28 cellular contexts compared by ENCODE assay signal in the genomic region with DNA sequence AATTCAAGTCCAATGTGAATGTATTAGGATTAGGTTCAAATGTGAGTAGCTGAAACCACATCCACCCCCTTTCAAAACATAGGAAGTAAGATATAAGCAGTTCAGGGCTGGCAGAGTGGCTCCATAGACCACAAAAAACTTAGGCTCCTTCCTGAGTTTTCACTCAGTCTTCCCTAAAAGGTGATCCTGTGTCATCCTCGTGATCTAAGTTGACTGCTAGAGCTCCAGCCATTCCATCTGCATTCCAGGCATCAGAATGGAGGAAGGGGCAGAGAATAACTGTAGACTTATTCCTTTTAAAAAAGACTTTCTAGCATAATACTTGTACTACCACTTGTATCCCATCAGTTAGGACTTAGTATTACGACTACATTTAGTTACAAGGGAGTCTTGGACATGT.
"Had no signal": no experiment of that assay in that cellular context is flagged by ENCODE, and none has a peak within 500 bp of the region (broad histone marks: within the 10 kb centered on the region; RNA-seq: fewer than 3 reads in every experiment).

No MANE protein-coding gene starts in this region.

- H3K27ac Mint-ChIP-seq: dendritic cell treated with granulocyte-macrophage colony-stimulating factor and Interleukin-4, amounts not matched to agents 40 ng/mL and 50 ng/mL, for 4 days; naive thymus-derived CD4-positive, alpha-beta T cell; neural progenitor cell; progenitor cell of endocrine pancreas; stimulated activated effector memory CD8-positive, alpha-beta T cell treated with anti-CD3 and anti-CD28 coated beads, Interleukin-12 subunit alpha, Interleukin-12 subunit beta, amount 100 ng/mL, for 72 hours had no signal

- H3K4me3 ChIP-seq: colonic mucosa, esophagus muscularis mucosa, gastroesophageal sphincter, heart left ventricle, hepatocyte, left lung, neural progenitor cell, right lobe of liver, stomach, thyroid gland had no signal

- DNase-seq: colonic mucosa; effector memory CD4-positive, alpha-beta T cell; foreskin keratinocyte; heart left ventricle; left cardiac atrium; left lung; mesenchymal stem cell; midbrain; naive thymus-derived CD4-positive, alpha-beta T cell; right lobe of liver; small intestine; stimulated activated CD4-positive, alpha-beta T cell treated with anti-CD3 and anti-CD28 coated beads, Interleukin-12 subunit alpha, Interleukin-12 subunit beta, amount 100 ng/mL, for 4 hours; stimulated activated CD4-positive, alpha-beta T cell treated with anti-CD3 and anti-CD28 coated beads, Interleukin-1b, Interleukin-23, amount 100 ng/mL, for 48 hours; stimulated activated CD4-positive, alpha-beta T cell treated with anti-CD3 and anti-CD28 coated beads, Interleukin-4, amount 100 ng/mL, for 1 hour; stimulated activated naive CD4-positive, alpha-beta T cell treated with Interleukin-2 at 50 U/mL for 16 hours; stomach; thyroid gland; trophoblast cell had no signal

- H3K9me3 Mint-ChIP-seq: dendritic cell treated with granulocyte-macrophage colony-stimulating factor and Interleukin-4, amounts not matched to agents 40 ng/mL and 50 ng/mL, for 4 days; nephron had no signal

- H2AFZ ChIP-seq: hepatocyte, neural progenitor cell, parathyroid adenoma had no signal

- H3K27me3 Mint-ChIP-seq: dendritic cell treated with granulocyte-macrophage colony-stimulating factor and Interleukin-4, amounts not matched to agents 40 ng/mL and 50 ng/mL, for 4 days; naive thymus-derived CD4-positive, alpha-beta T cell; progenitor cell of endocrine pancreas had no signal

- H3K9ac ChIP-seq: neural progenitor cell, parathyroid adenoma had no signal

- H3K36me3 Mint-ChIP-seq: naive thymus-derived CD4-positive, alpha-beta T cell; stimulated activated effector memory CD8-positive, alpha-beta T cell treated with anti-CD3 and anti-CD28 coated beads, Interleukin-12 subunit alpha, Interleukin-12 subunit beta, amount 100 ng/mL, for 72 hours had no signal

- H3K4me1 ChIP-seq: colonic mucosa, neural progenitor cell, right lobe of liver had no signal

- H3K4me1 Mint-ChIP-seq: naive thymus-derived CD4-positive, alpha-beta T cell; stimulated activated effector memory CD8-positive, alpha-beta T cell treated with anti-CD3 and anti-CD28 coated beads, Interleukin-12 subunit alpha, Interleukin-12 subunit beta, amount 100 ng/mL, for 72 hours had no signal

- H3K9me3 ChIP-seq: colonic mucosa, esophagus muscularis mucosa, gastroesophageal sphincter, heart left ventricle, left lung, right lobe of liver, stomach, thyroid gland had no signal

- FAIRE-seq: endothelial cell of umbilical vein, small intestine had no signal

- H3K4me2 ChIP-seq: hepatocyte, neural progenitor cell had no signal

- H3K4me3 Mint-ChIP-seq: dendritic cell treated with granulocyte-macrophage colony-stimulating factor and Interleukin-4, amounts not matched to agents 40 ng/mL and 50 ng/mL, for 4 days; naive thymus-derived CD4-positive, alpha-beta T cell; nephron; neural progenitor cell; stimulated activated effector memory CD8-positive, alpha-beta T cell treated with anti-CD3 and anti-CD28 coated beads, Interleukin-12 subunit alpha, Interleukin-12 subunit beta, amount 100 ng/mL, for 72 hours had no signal

- H3K36me3 ChIP-seq: colonic mucosa, esophagus muscularis mucosa, gastroesophageal sphincter, heart left ventricle, left lung, neural progenitor cell, right lobe of liver, stomach, thyroid gland had no signal

- H3K27ac ChIP-seq: colonic mucosa, foreskin keratinocyte, heart left ventricle, hepatocyte, left lung, neural progenitor cell, parathyroid adenoma, right lobe of liver, stomach, thyroid gland had no signal

- H3K27me3 ChIP-seq: colonic mucosa, esophagus muscularis mucosa, foreskin keratinocyte, gastroesophageal sphincter, heart left ventricle, hepatocyte, left lung, neural progenitor cell, right lobe of liver, stomach, thyroid gland had no signal
